8 cellular contexts compared by ENCODE assay signal in the genomic region with DNA sequence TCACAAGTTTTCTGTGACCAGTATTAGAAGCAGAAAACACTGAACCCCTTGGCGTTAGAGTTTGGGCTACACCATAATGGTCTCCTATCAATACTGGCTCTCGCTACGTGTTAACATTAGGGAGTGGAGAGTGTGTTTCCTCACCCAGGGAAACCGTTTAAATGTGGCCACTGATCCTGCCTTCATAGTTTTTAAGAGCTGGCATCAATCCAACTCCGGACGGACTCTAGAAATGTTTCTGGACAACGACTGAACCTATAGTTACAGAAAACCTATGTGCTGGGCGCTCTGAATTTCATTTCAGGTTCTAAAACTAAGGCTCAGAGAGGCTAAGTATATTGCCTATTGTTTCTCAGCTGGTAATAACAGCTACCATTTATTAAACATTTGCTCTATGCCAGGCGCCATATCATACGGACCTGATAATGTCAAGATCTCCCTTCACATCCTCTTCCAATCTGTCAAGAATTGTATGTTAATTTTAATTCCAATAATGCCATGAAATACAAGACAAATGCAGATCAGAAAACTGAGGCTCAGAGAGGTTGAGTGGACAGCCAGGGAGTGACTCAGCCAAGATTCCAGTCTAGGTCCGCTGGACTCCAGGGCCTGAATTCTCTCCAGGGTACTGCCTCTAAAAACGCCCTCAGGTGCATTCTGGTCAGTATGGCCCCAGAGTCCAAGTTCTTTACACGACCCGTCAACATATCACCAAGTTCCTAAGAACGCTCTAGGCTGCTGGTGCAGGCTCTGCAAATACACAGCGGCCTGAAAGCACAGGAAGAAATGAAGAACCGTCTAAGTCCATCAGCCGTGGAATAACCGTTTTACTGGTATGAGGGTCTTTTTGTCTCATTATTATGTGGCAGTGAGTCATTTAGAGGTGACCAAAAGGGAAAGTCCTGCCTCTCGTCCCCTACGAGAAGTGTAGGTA. TPM values are rescaled to one million over a fixed set of nuclear protein-coding genes. Genes with fewer than 3 reads are reported as not detected.
DNase-seq lines count a peak whose midpoint lies in the region; ATAC-seq and TF ChIP-seq lines count a peak whose summit lies in the region.

No MANE protein-coding gene starts in this region.

- no peaks in the 10 kb centered on the region for H3K9me3 Mint-ChIP-seq in Caco-2 (ENCODE audit: unreplicated experiment)
- no peaks in the 10 kb centered on the region for H3K9me3 Mint-ChIP-seq in activated T-helper 17 cell treated with anti-CD3 and anti-CD28 coated beads, Interleukin-2, amount 50 U/mL, for 72 hours

- no peaks in the 10 kb centered on the region for H3K36me3 ChIP-seq in Caco-2 (ENCODE audit: control insufficient read depth, insufficient read depth, low read length)
- no peaks in the 10 kb centered on the region for H3K36me3 ChIP-seq in rectal smooth muscle tissue (ENCODE audit: control insufficient read depth, insufficient read depth, low read length)

- peak overlapping the region; percentile 93 for H3K9ac ChIP-seq in rectal smooth muscle tissue (ENCODE audit: low read length)

- intact Hi-C loops in Caco-2 (cut with micrococcal nuclease; ENCODE audit: unreplicated experiment) = loop anchor here (1.0 to 5.0 kb wide), 3 partner anchors 80 to 150 kb away; partner anchors contain the start of genes PLAGL2 and POFUT1
- intact Hi-C loops in left cardiac atrium (cut with DNase I) = no loop called here

- peak overlapping the region; percentile 95 for H3K27ac Mint-ChIP-seq in Caco-2 (ENCODE audit: unreplicated experiment)
- H3K27ac Mint-ChIP-seq in activated T-helper 17 cell treated with anti-CD3 and anti-CD28 coated beads, Interleukin-2, amount 50 U/mL, for 72 hours = peak overlapping the region; percentile 97

- H3K4me1 ChIP-seq in Caco-2 = peaks cover 46% of the 10 kb centered on the region
- H3K4me1 ChIP-seq in rectal smooth muscle tissue (ENCODE audit: control insufficient read depth, insufficient read depth, low read length) = peaks cover 20% of the 10 kb centered on the region

- POLR2A ChIA-PET in Caco-2 (lab: Charles Lee) = interaction anchor here (0.6 to 1.2 kb wide), 8 partner anchors 9 to 130 kb away, joined by 3 to 11 read pairs (median 8); no protein-coding TSS in a partner anchor

- H3K27ac ChIP-seq in HL-60 (replicated peaks) (peak overlapping the region; percentile 98), rectal smooth muscle tissue (ENCODE audit: low read depth, low read length) (peak overlapping the region; percentile 99)

- H3K4me1 Mint-ChIP-seq in Caco-2 (ENCODE audit: low read depth, unreplicated experiment) = peaks cover 40% of the 10 kb centered on the region
- H3K4me1 Mint-ChIP-seq in activated T-helper 17 cell treated with anti-CD3 and anti-CD28 coated beads, Interleukin-2, amount 50 U/mL, for 72 hours = peaks cover 26% of the 10 kb centered on the region

- no peaks in the 10 kb centered on the region for H3K9me3 ChIP-seq in Caco-2

- TF ChIP-seq POLR2A in GM18505 (IDR thresholded peaks at IDR 0.05; ENCODE audit: borderline replicate concordance, extremely low read depth, insufficient read depth, insufficient read length) = no peak

- TF ChIP-seq CTCF in Caco-2 (IDR thresholded peaks at IDR 0.05; ENCODE audit: insufficient read depth in 1 of 2, low read depth in 1 of 2, low read length in 1 of 2, severe bottlenecking in 1 of 2, unreplicated experiment in 1 of 2) (no peak), HL-60 (IDR thresholded peaks at IDR 0.05; ENCODE audit: insufficient read depth, low read length) (no peak)

- H3K4me3 ChIP-seq in Caco-2 (ENCODE audit: low read depth, low read length) (peak overlapping the region; percentile 47), HL-60 (replicated peaks; ENCODE audit: insufficient read depth, low read length) (peak overlapping the region; percentile 66), rectal smooth muscle tissue (ENCODE audit: low read length) (peak overlapping the region; percentile 90)

- DNase-seq in Caco-2 (peak; percentile 75 to 81), HL-60 (ENCODE audit: low read depth in 1 of 2, low spot score in 1 of 2) (peak; percentile 40 to 46), left cardiac atrium (peak; percentile 36)
- DNase-seq in effector CD8-positive, alpha-beta T cell (lab: John Stamatoyannopoulos, UW) = no peak
- DNase-seq in activated effector memory CD4-positive, alpha-beta T cell treated with anti-CD3 and anti-CD28 coated beads, Interleukin-2, amount 50 U/mL, for 16 hours = no peak

- H3K27me3 ChIP-seq in Caco-2 (replicated peaks; ENCODE audit: control insufficient read depth, insufficient read depth, low read length) (no peaks in the 10 kb centered on the region), HL-60 (ENCODE audit: insufficient read depth, poor library complexity, severe bottlenecking) (no peaks in the 10 kb centered on the region), rectal smooth muscle tissue (ENCODE audit: control insufficient read depth, insufficient read depth, low read length) (no peaks in the 10 kb centered on the region)

- TSS peak; percentile 88 for BruUV-seq in Caco-2 (replicated peaks; lab: Mats Ljungman, UMichigan)

- H3K36me3 Mint-ChIP-seq in Caco-2 (ENCODE audit: insufficient read depth, unreplicated experiment) = peaks cover 30% of the 10 kb centered on the region
- H3K36me3 Mint-ChIP-seq in activated T-helper 17 cell treated with anti-CD3 and anti-CD28 coated beads, Interleukin-2, amount 50 U/mL, for 72 hours (ENCODE audit: low read depth) = peaks cover 41% of the 10 kb centered on the region

- ATAC-seq in activated T-helper 17 cell treated with anti-CD3 and anti-CD28 coated beads, Interleukin-2, amount 50 U/mL, for 72 hours (replicated peaks) = no peak
- ATAC-seq in left cardiac atrium = peak; percentile 2 to 48
- ATAC-seq in GM18505 (IDR thresholded peaks at IDR 0.05; ENCODE audit: unreplicated experiment) = no peak

- CTCF ChIA-PET in Caco-2 (lab: Charles Lee) = interaction anchor here (0.7 to 1.0 kb wide), 4 partner anchors 15 to 421 kb away, joined by 3 to 5 read pairs (median 4); no protein-coding TSS in a partner anchor

- no peaks in the 10 kb centered on the region for H3K27me3 Mint-ChIP-seq in Caco-2 (ENCODE audit: insufficient read depth, unreplicated experiment)
- H3K27me3 Mint-ChIP-seq in activated T-helper 17 cell treated with anti-CD3 and anti-CD28 coated beads, Interleukin-2, amount 50 U/mL, for 72 hours = no peaks in the 10 kb centered on the region

- peak overlapping the region; percentile 77 for H3K4me3 Mint-ChIP-seq in Caco-2 (ENCODE audit: unreplicated experiment)
- H3K4me3 Mint-ChIP-seq in activated T-helper 17 cell treated with anti-CD3 and anti-CD28 coated beads, Interleukin-2, amount 50 U/mL, for 72 hours = peak overlapping the region; percentile 83

RNA-seq across cellular contexts. Expression of gene ASXL1, which starts 0.9 kb away (rescaled TPM):
- total RNA-seq in Caco-2 (2022) (226 and 233 TPM in 2 replicates), left cardiac atrium (10 to 100 TPM; 32.1 to 49.0 TPM)
- 100 to 1,000 TPM; 164 to 232 TPM for total RNA-seq in activated T-helper 17 cell treated with anti-CD3 and anti-CD28 coated beads, Interleukin-2, amount 50 U/mL, for 72 hours

Comparison
In these comparisons a context has a peak if more than half of its experiments do, and no peak if none do; other contexts are left out.
1. DNase-seq: peak in Caco-2 (2 of 2), HL-60 (2 of 2) and left cardiac atrium (single experiment); none in effector CD8-positive, alpha-beta T cell (single experiment) and activated effector memory CD4-positive, alpha-beta T cell treated with anti-CD3 and anti-CD28 coated beads, Interleukin-2, amount 50 U/mL, for 16 hours (single experiment).
2. ATAC-seq: peak in left cardiac atrium (2 of 2); none in activated T-helper 17 cell treated with anti-CD3 and anti-CD28 coated beads, Interleukin-2, amount 50 U/mL, for 72 hours (single experiment) and GM18505 (single experiment).
3. Peak in every context shown above with its lines, with median percentiles within 50 percentile points of each other: H3K4me3 ChIP-seq.